Comparison of ENCODE assay signal across 17 cellular contexts in the genomic region with DNA sequence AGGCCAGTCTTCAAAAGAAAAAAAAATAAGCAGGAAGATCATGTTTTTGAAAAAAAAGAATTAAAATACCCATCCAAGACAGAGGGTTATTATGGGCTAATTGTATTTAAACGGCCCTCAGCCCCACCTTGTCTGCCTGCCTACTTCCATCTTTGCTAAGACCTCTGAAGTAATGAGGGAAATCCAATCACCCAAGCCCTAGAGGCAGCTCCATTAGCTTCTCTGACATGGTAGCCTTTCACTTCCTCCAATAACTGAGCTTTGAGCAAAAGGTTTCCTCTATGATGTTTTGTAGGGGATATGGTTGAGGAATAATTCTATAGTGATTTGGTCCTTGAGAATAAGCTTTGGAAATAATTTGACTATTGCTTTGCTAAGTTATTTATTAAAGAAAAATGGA.
DNase-seq lines count a peak whose midpoint lies in the region; ATAC-seq and TF ChIP-seq lines count a peak whose summit lies in the region.
"Had no signal": no experiment of that assay in that cellular context is flagged by ENCODE, and none has a peak within 500 bp of the region (broad histone marks: within the 10 kb centered on the region; RNA-seq: fewer than 3 reads in every experiment).

No MANE protein-coding gene starts in this region.

- 85 to 95% (median 91%) methylated on average over 1 of the region's 1 CpG for WGBS in heart left ventricle, 4 donors

- H3K9me3 ChIP-seq in iPS-20b (ENCODE audit: insufficient read depth, low read depth, low read length) (no peaks in the 10 kb centered on the region), heart left ventricle (no peaks in the 10 kb centered on the region)
- H3K9me3 ChIP-seq: left ventricle myocardium inferior, Peyer's patch, stomach had no signal

- no peaks in the 10 kb centered on the region for H3K9me3 Mint-ChIP-seq in natural killer cell treated with Interleukin-12 subunit alpha and Interleukin-12 subunit beta and Interleukin-15 and Interleukin-18, amount 100 ng/mL, for 72 hours
- H3K9me3 Mint-ChIP-seq in natural killer cell (peaks cover 0 to 2% of the 10 kb centered on the region in 2 donors), T-cell (peaks cover 0 to 4% (median 0%) of the 10 kb centered on the region in 3 donors)

- no peak for DNase-seq in natural killer cell treated with Interleukin-12 subunit alpha and Interleukin-12 subunit beta and Interleukin-15 and Interleukin-18, amount 100 ng/mL, for 72 hours (ENCODE audit: low spot score)
- DNase-seq in natural killer cell: no peak
- no peak for DNase-seq in T-cell
- no peak for DNase-seq in SHP77 treated with DMSO at 0.1 percent for 48 hours (lab: John Stamatoyannopoulos, UW)
- no peak for DNase-seq in heart left ventricle
- DNase-seq in iPS-NIHi7 (ENCODE audit: extremely low spot score): no peak
- DNase-seq: ACHN; activated CD4-positive, alpha-beta T cell treated with anti-CD3 and anti-CD28 coated beads, Interleukin-2, amount 50 U/mL, for 4 hours; effector memory CD4-positive, alpha-beta T cell; left ventricle myocardium inferior; NCI-H187 treated with DMSO at 0.1 percent for 48 hours; NCI-H69; Peyer's patch; stimulated activated CD4-positive, alpha-beta T cell treated with anti-CD3 and anti-CD28 coated beads, Interleukin-12 subunit alpha, Interleukin-12 subunit beta, amount 100 ng/mL, for 4 hours; stomach had no signal

- H3K36me3 ChIP-seq in iPS-20b (ENCODE audit: insufficient read depth, low read depth, low read length): peaks cover 10% of the 10 kb centered on the region; the same call in 1 of the 2 replicates
- H3K36me3 ChIP-seq in heart left ventricle: peaks cover 0 to 34% (median 0%) of the 10 kb centered on the region in 9 donors
- H3K36me3 ChIP-seq: Peyer's patch, stomach had no signal

- H3K27me3 ChIP-seq in iPS-20b (ENCODE audit: insufficient read depth, low read length) (no peaks in the 10 kb centered on the region), heart left ventricle (no peaks in the 10 kb centered on the region)
- H3K27me3 ChIP-seq: Peyer's patch, stomach had no signal

- CTCF ChIA-PET in T-cell (lab: Charles Lee): interaction anchor here in 1 of 2 donors (1.1 to 1.8 kb wide), 2 partner anchors 12 to 90 kb away, joined by 4 to 6 read pairs; no protein-coding TSS in a partner anchor

- no peak overlapping the region for H3K4me3 Mint-ChIP-seq in natural killer cell treated with Interleukin-12 subunit alpha and Interleukin-12 subunit beta and Interleukin-15 and Interleukin-18, amount 100 ng/mL, for 72 hours
- H3K4me3 Mint-ChIP-seq in natural killer cell (no peak overlapping the region), T-cell (no peak overlapping the region)

- peaks cover 57% of the 10 kb centered on the region for H3K4me1 ChIP-seq in iPS-20b (ENCODE audit: insufficient read depth, low read length)
- peaks cover 0 to 85% (median 52%) of the 10 kb centered on the region in 12 donors for H3K4me1 ChIP-seq in heart left ventricle

- H3K9ac ChIP-seq in iPS-20b (ENCODE audit: low read depth, low read length): peak overlapping the region; percentile 70; the same call in 1 of the 2 replicates

- no peak for TF ChIP-seq CTCF in natural killer cell (IDR thresholded peaks at IDR 0.05)
- no peak for TF ChIP-seq CTCF in heart left ventricle (IDR thresholded peaks at IDR 0.05)

- peak overlapping the region; percentile 47 to 70 for H3K27ac Mint-ChIP-seq in natural killer cell treated with Interleukin-12 subunit alpha and Interleukin-12 subunit beta and Interleukin-15 and Interleukin-18, amount 100 ng/mL, for 72 hours
- no peak overlapping the region for H3K27ac Mint-ChIP-seq in natural killer cell
- peak overlapping the region; percentile 25 to 57 for H3K27ac Mint-ChIP-seq in T-cell

- H3K4me3 ChIP-seq in iPS-20b (ENCODE audit: low read length) (peak overlapping the region; percentile 44; the same call in 1 of the 2 replicates), heart left ventricle (no peak overlapping the region)
- H3K4me3 ChIP-seq: left ventricle myocardium inferior, Peyer's patch, stomach had no signal

- POLR2A ChIA-PET in T-cell (lab: Charles Lee): no interaction called here

- no peak for ATAC-seq in natural killer cell treated with Interleukin-12 subunit alpha and Interleukin-12 subunit beta and Interleukin-15 and Interleukin-18, amount 100 ng/mL, for 72 hours
- no peak for ATAC-seq in natural killer cell
- no peak for ATAC-seq in T-cell (replicated peaks in 1 of 4)
- no peak for ATAC-seq in heart left ventricle
- ATAC-seq in HG02938 (IDR thresholded peaks at IDR 0.05; ENCODE audit: unreplicated experiment): no peak

- no peaks in the 10 kb centered on the region for H3K27me3 Mint-ChIP-seq in natural killer cell treated with Interleukin-12 subunit alpha and Interleukin-12 subunit beta and Interleukin-15 and Interleukin-18, amount 100 ng/mL, for 72 hours
- H3K27me3 Mint-ChIP-seq in natural killer cell (ENCODE audit: low read depth in 2 of 2) (no peaks in the 10 kb centered on the region), T-cell (no peaks in the 10 kb centered on the region)

- intact Hi-C loops in natural killer cell (cut with micrococcal nuclease) (loop anchor here (10.0 kb wide), 1 partner anchor 89 kb away; no protein-coding TSS in a partner anchor), heart left ventricle (cut with DNase I) (no loop called here)

- TF ChIP-seq POLR2A in heart left ventricle (IDR thresholded peaks at IDR 0.05): no peak

- H3K27ac ChIP-seq in iPS-20b (ENCODE audit: low read length) (no peak overlapping the region), heart left ventricle (no peak overlapping the region)
- H3K27ac ChIP-seq: left ventricle myocardium inferior, Peyer's patch, stomach had no signal

- H3K4me1 Mint-ChIP-seq in natural killer cell treated with Interleukin-12 subunit alpha and Interleukin-12 subunit beta and Interleukin-15 and Interleukin-18, amount 100 ng/mL, for 72 hours (ENCODE audit: low read depth in 2 of 2): peaks cover 72 to 78% of the 10 kb centered on the region in 2 donors
- H3K4me1 Mint-ChIP-seq in natural killer cell (peaks cover 47 to 61% of the 10 kb centered on the region in 2 donors), T-cell (peaks cover 96 to 98% (median 97%) of the 10 kb centered on the region in 3 donors)

- H3K36me3 Mint-ChIP-seq in natural killer cell treated with Interleukin-12 subunit alpha and Interleukin-12 subunit beta and Interleukin-15 and Interleukin-18, amount 100 ng/mL, for 72 hours: peaks cover 46% of the 10 kb centered on the region
- no peaks in the 10 kb centered on the region for H3K36me3 Mint-ChIP-seq in natural killer cell
- peaks cover 73% of the 10 kb centered on the region for H3K36me3 Mint-ChIP-seq in T-cell

Comparison
In these comparisons a context has a peak if more than half of its experiments do, and no peak if none do; other contexts are left out.
1. H3K27ac Mint-ChIP-seq: peak in natural killer cell treated with Interleukin-12 subunit alpha and Interleukin-12 subunit beta and Interleukin-15 and Interleukin-18, amount 100 ng/mL, for 72 hours (2 of 2) and T-cell (2 of 2); none in natural killer cell (0 of 2).